ENCODE assay signal across 25 cellular contexts in genomic region chr15:87730706-87731105, GRCh38.
A peak's percentile ranks its signal among the peaks of the same experiment; 100 is the strongest.
DNase-seq lines count a peak whose midpoint lies in the region; ATAC-seq, FAIRE-seq and TF ChIP-seq lines count a peak whose summit lies in the region.
"Had no signal": no experiment of that assay in that cellular context is flagged by ENCODE, and none has a peak within 500 bp of the region (broad histone marks: within the 10 kb centered on the region; RNA-seq: fewer than 3 reads in every experiment).

No MANE protein-coding gene starts in this region.

- peak; percentile 49 for FAIRE-seq in A549 (lab: Jason Lieb, UNC)
- no peak for FAIRE-seq in RCC 7860 (lab: Jason Lieb, UNC)
- FAIRE-seq: GM12878, GM12892, GM18507 had no signal

- CTCF ChIA-PET in A549 (lab: Yijun Ruan, JAX), result no interaction called here

- TF ChIP-seq RAD21 in A549 (conservative IDR thresholded peaks at IDR 0.05 in 1 of 2, IDR thresholded peaks at IDR 0.05 in 1 of 2), result no peak

- H3K27ac ChIP-seq in A549, result no peak overlapping the region
- H3K27ac ChIP-seq: 22Rv1, BLaER1 had no signal

- no peaks in the 10 kb centered on the region for H3K9me3 ChIP-seq in A549
- H3K9me3 ChIP-seq in MG63, result no peaks in the 10 kb centered on the region
- H3K9me3 ChIP-seq: BE2C, BLaER1 had no signal

- no peak overlapping the region for H3K4me3 ChIP-seq in A549
- no peak overlapping the region for H3K4me3 ChIP-seq in MG63
- H3K4me3 ChIP-seq: BLaER1, GM12878 had no signal

- TF ChIP-seq POLR2A in A549 (IDR thresholded peaks at IDR 0.05; ENCODE audit: low read length), result no peak

- no peaks in the 10 kb centered on the region for H3K4me1 ChIP-seq in A549
- H3K4me1 ChIP-seq: BLaER1 had no signal

- no peak for TF ChIP-seq EP300 in A549 (IDR thresholded peaks at IDR 0.05)

- no peak for ATAC-seq in A549
- ATAC-seq: GM12878 had no signal

- no peaks in the 10 kb centered on the region for H3K27me3 ChIP-seq in MG63
- H3K27me3 ChIP-seq: BE2C, BLaER1 had no signal

- DNase-seq in A549 (ENCODE audit: low read depth in 1 of 2, low spot score in 1 of 2) (no peak), NCI-H226 (peak; percentile 43), kidney tubule cell (ENCODE audit: low spot score) (peak; percentile 18), pons (ENCODE audit: low spot score) (no peak), MG63 (no peak), RCC 7860 (ENCODE audit: low spot score) (no peak)
- DNase-seq: ACHN; BE2C; C1 segment of cervical spinal cord; CD4-positive, alpha-beta memory T cell; CD4-positive, CD25-positive, alpha-beta regulatory T cell; CD8-positive, alpha-beta memory T cell; COR-L47; DMS 273 treated with DMSO at 0.1 percent for 48 hours; DMS153; DMS53; DMS79; DND-41; EL; GDM1 had no signal

- 74% methylated on average over 2 of the region's 2 CpGs for WGBS in A549 (ENCODE audit: missing lambda C conversion rate)

- H3K4me2 ChIP-seq in A549, result no peak overlapping the region
- H3K4me2 ChIP-seq: BLaER1 had no signal

- no peak for TF ChIP-seq CTCF in A549 (IDR thresholded peaks at IDR 0.05)

- no peaks in the 10 kb centered on the region for H3K36me3 ChIP-seq in MG63
- H3K36me3 ChIP-seq: BE2C, BLaER1 had no signal

- POLR2A ChIA-PET in A549 (lab: Yijun Ruan, JAX), result no interaction called here

TF ChIP-seq in A549, 52 proteins besides CTCF, POLR2A, EP300 and RAD21:
- TF ChIP-seq JUN (IDR thresholded peaks at IDR 0.05) (no peak), BHLHE40 (IDR thresholded peaks at IDR 0.05; ENCODE audit: low read depth, low read length) (no peak), ZFP36 (IDR thresholded peaks at IDR 0.05; ENCODE audit: borderline replicate concordance, partially characterized antibody) (no peak), EHF (CRISPR knock-in tag; IDR thresholded peaks at IDR 0.05) (no peak), ZNF302 (CRISPR knock-in tag; IDR thresholded peaks at IDR 0.05) (no peak), POLR2AphosphoS2 (conservative IDR thresholded peaks at IDR 0.05; ENCODE audit: low read length) (no peak), HDAC2 (IDR thresholded peaks at IDR 0.05) (no peak), NFE2L2 (conservative IDR thresholded peaks at IDR 0.05; ENCODE audit: low read length) (no peak), NPAS2 (CRISPR knock-in tag; IDR thresholded peaks at IDR 0.05; ENCODE audit: borderline replicate concordance) (no peak), FOSL2 (IDR thresholded peaks at IDR 0.05) (no peak), FOSL2 (CRISPR knock-in tag; IDR thresholded peaks at IDR 0.05) (no peak), ESRRA (IDR thresholded peaks at IDR 0.05; ENCODE audit: borderline replicate concordance, low read length) (no peak), CHD4 (IDR thresholded peaks at IDR 0.05; ENCODE audit: borderline replicate concordance) (no peak), CBX2 (IDR thresholded peaks at IDR 0.05; ENCODE audit: borderline replicate concordance, low read depth) (no peak), RCOR1 (IDR thresholded peaks at IDR 0.05; ENCODE audit: low read depth, low read length) (no peak)
TF ChIP-seq in A549: peak in this region for 0.

Comparison
In these comparisons a context has a peak if more than half of its experiments do, and no peak if none do; other contexts are left out.
1. DNase-seq: peak in NCI-H226 (single experiment) and kidney tubule cell (single experiment); none in A549 (0 of 2), pons (single experiment), MG63 (single experiment) and RCC 7860 (single experiment).